In the genomic region with DNA sequence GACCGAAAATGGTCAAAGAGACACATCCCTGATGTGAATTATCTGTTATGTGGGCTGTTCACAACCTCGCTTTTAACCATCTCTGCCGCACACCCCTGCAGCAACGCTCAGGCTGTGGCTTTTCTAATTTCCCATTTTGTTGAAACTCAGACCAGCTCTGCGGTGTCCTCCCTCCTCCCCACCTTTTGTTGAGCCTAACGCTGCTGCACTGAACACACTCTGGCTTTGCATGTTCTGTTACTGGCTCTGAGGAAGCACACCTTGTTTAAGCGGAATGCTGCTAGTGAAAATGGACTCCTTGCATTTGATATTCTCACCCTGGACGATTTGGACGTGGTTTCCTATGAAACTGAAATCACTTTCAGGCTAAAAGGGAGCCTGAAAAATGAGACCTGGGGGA, we compare ENCODE assay signal across 25 cellular contexts.
"Had no signal": no experiment of that assay in that cellular context is flagged by ENCODE, and none has a peak within 500 bp of the region (broad histone marks: within the 10 kb centered on the region; RNA-seq: fewer than 3 reads in every experiment).

No MANE protein-coding gene starts in this region.

- H3K4me3 Mint-ChIP-seq: effector memory CD8-positive, alpha-beta T cell; natural killer cell; neural crest cell had no signal

- H3K9me3 ChIP-seq: esophagus squamous epithelium, heart right ventricle, left lung, lower lobe of right lung, neutrophil, pancreas, right lobe of liver, testis, tibial nerve, upper lobe of left lung had no signal

- H3K27me3 ChIP-seq: esophagus squamous epithelium, heart right ventricle, left lung, neutrophil, right lobe of liver, testis, tibial nerve, upper lobe of left lung had no signal

- H3K9me3 Mint-ChIP-seq: neural crest cell had no signal

- H3K4me1 ChIP-seq: esophagus squamous epithelium, lower lobe of right lung, pancreas, right lobe of liver, testis had no signal

- H3K27ac ChIP-seq: esophagus squamous epithelium, heart right ventricle, left lung, lower lobe of right lung, neutrophil, pancreas, right lobe of liver, testis, tibial nerve, upper lobe of left lung had no signal

- H3K36me3 Mint-ChIP-seq: natural killer cell had no signal

- H3K27ac Mint-ChIP-seq: effector memory CD8-positive, alpha-beta T cell; natural killer cell had no signal

- H3K4me3 ChIP-seq: esophagus squamous epithelium, heart right ventricle, left lung, lower lobe of right lung, pancreas, right lobe of liver, testis, tibial nerve, upper lobe of left lung had no signal

- DNase-seq: cortex of kidney; effector memory CD8-positive, alpha-beta T cell; erythroblast; esophagus squamous epithelium; foreskin melanocyte; glutamatergic neuron; heart right ventricle; left cardiac atrium; left lung; lower lobe of right lung; natural killer cell; pancreas; retina; right lobe of liver; small intestine; stimulated activated CD4-positive, alpha-beta T cell treated with anti-CD3 and anti-CD28 coated beads, Interleukin-15, amount 100 ng/mL, for 24 hours; stimulated activated CD4-positive, alpha-beta T cell treated with anti-CD3 and anti-CD28 coated beads, Interleukin-2, amount 100 ng/mL, for 48 hours; stimulated activated CD8-positive, alpha-beta memory T cell treated with anti-CD3 and anti-CD28 coated beads, Interleukin-4, amount 100 ng/mL, for 48 hours; stimulated activated naive CD4-positive, alpha-beta T cell; substantia nigra; testis; upper lobe of left lung had no signal

- ATAC-seq: effector memory CD8-positive, alpha-beta T cell; left lung; lower lobe of right lung; natural killer cell; pancreas; right lobe of liver had no signal

- H3K36me3 ChIP-seq: esophagus squamous epithelium, heart right ventricle, left lung, lower lobe of right lung, neutrophil, pancreas, right lobe of liver, tibial nerve, upper lobe of left lung had no signal
